ENCODE assay signal across 19 cellular contexts in genomic region chr10:58667658-58668310, GRCh38.
"Had no signal": no experiment of that assay in that cellular context is flagged by ENCODE, and none has a peak within 500 bp of the region (broad histone marks: within the 10 kb centered on the region; RNA-seq: fewer than 3 reads in every experiment).

No MANE protein-coding gene starts in this region.

- H3K4me3 Mint-ChIP-seq: activated naive CD4-positive, alpha-beta T cell treated with anti-CD3 and anti-CD28 coated beads for 36 hours; activated naive CD8-positive, alpha-beta T cell treated with anti-CD3 and anti-CD28 coated beads, Interleukin-2, amount 50 U/mL, for 24 hours; dendritic cell treated with granulocyte-macrophage colony-stimulating factor and Interleukin-4, amounts not matched to agents 40 ng/mL and 50 ng/mL, for 4 days; effector memory CD8-positive, alpha-beta T cell had no signal

- DNase-seq: activated CD4-positive, alpha-beta T cell treated with anti-CD3 and anti-CD28 coated beads, Interleukin-2, amount 50 U/mL, for 48 hours; activated naive CD4-positive, alpha-beta T cell treated with anti-CD3 and anti-CD28 coated beads for 36 hours; activated naive CD8-positive, alpha-beta T cell treated with anti-CD3 and anti-CD28 coated beads, Interleukin-2, amount 50 U/mL, for 24 hours; activated T-cell treated with anti-CD3 and anti-CD28 coated beads, Interleukin-2, amount 50 U/mL, for 1 hour; effector memory CD8-positive, alpha-beta T cell; left lung; naive thymus-derived CD8-positive, alpha-beta T cell; stimulated activated CD4-positive, alpha-beta T cell treated with anti-CD3 and anti-CD28 coated beads, Interleukin-15, amount 100 ng/mL, for 24 hours; stimulated activated CD4-positive, alpha-beta T cell treated with anti-CD3 and anti-CD28 coated beads, Interleukin-4, amount 100 ng/mL, for 24 hours; stimulated activated naive CD4-positive, alpha-beta T cell; tibial artery had no signal

- H3K27ac ChIP-seq: ascending aorta, epithelial cell of prostate, neutrophil, parathyroid adenoma, tibial artery, vagina, VCaP had no signal

- H3K9me3 ChIP-seq: neutrophil, vagina had no signal

- H3K4me3 ChIP-seq: ascending aorta, left lung, tibial artery, vagina had no signal

- H3K27ac Mint-ChIP-seq: activated naive CD4-positive, alpha-beta T cell treated with anti-CD3 and anti-CD28 coated beads for 36 hours; activated naive CD8-positive, alpha-beta T cell treated with anti-CD3 and anti-CD28 coated beads, Interleukin-2, amount 50 U/mL, for 24 hours; activated T-helper 2 cell treated with anti-CD3 and anti-CD28 coated beads, Interferon-gamma antibody, Interleukin-2, Interleukin-4, amounts not matched to agents 10 μg/mL and 5 μg/mL and 100 μg/mL, durations not matched to agents 14 hours and 24 hours and 36 hours; dendritic cell treated with granulocyte-macrophage colony-stimulating factor and Interleukin-4, amounts not matched to agents 40 ng/mL and 50 ng/mL, for 4 days had no signal

- H3K4me1 ChIP-seq: parathyroid adenoma had no signal

- H3K27me3 Mint-ChIP-seq: dendritic cell treated with granulocyte-macrophage colony-stimulating factor and Interleukin-4, amounts not matched to agents 40 ng/mL and 50 ng/mL, for 4 days; effector memory CD8-positive, alpha-beta T cell; naive thymus-derived CD8-positive, alpha-beta T cell had no signal

- H3K27me3 ChIP-seq: ascending aorta, left lung, neutrophil, tibial artery, vagina had no signal

- H3K36me3 ChIP-seq: ascending aorta, left lung, neutrophil, tibial artery, vagina had no signal
